In genomic region chr6:3438190-3439167, GRCh38 we compare ENCODE assay signal across 11 cellular contexts. TPM values are rescaled to one million over a fixed set of nuclear protein-coding genes. Genes with fewer than 3 reads are reported as not detected.
DNase-seq lines count a peak whose midpoint lies in the region; TF ChIP-seq lines count a peak whose summit lies in the region.
"Had no signal": no experiment of that assay in that cellular context is flagged by ENCODE, and none has a peak within 500 bp of the region (broad histone marks: within the 10 kb centered on the region; RNA-seq: fewer than 3 reads in every experiment).

No MANE protein-coding gene starts in this region.

- H3K27ac ChIP-seq in osteoblast (ENCODE audit: low read depth, low read length) (peak overlapping the region; percentile 81), caudate nucleus (ENCODE audit: low read depth, low read length) (no peak overlapping the region)
- H3K27ac ChIP-seq: neutrophil, testis had no signal

- H3K36me3 ChIP-seq in osteoblast (ENCODE audit: insufficient read depth, low read length), result no peaks in the 10 kb centered on the region
- H3K36me3 ChIP-seq: breast epithelium, neutrophil had no signal

- no peak overlapping the region for H3K4me3 Mint-ChIP-seq in activated CD4-positive, alpha-beta memory T cell treated with anti-CD3 and anti-CD28 coated beads for 36 hours

- DNase-seq in Daoy (ENCODE audit: low read depth) (peak; percentile 91), NCI-H2107 treated with DMSO at 0.1 percent for 48 hours (lab: John Stamatoyannopoulos, UW; ENCODE audit: unreplicated experiment) (peak; percentile 81), dermis blood vessel endothelial cell (peak; percentile 78), osteoblast (ENCODE audit: insufficient read length, low spot score, missing footprints) (peak; percentile 92), cerebellar cortex (ENCODE audit: low spot score) (no peak), caudate nucleus (lab: John Stamatoyannopoulos, UW) (no peak)
- DNase-seq in activated naive CD4-positive, alpha-beta T cell treated with Interleukin-2 at 50 U/mL for 16 hours, result no peak
- DNase-seq in activated CD4-positive, alpha-beta memory T cell treated with anti-CD3 and anti-CD28 coated beads for 36 hours, result no peak
- DNase-seq: testis had no signal

- no peaks in the 10 kb centered on the region for H3K9me3 ChIP-seq in osteoblast (ENCODE audit: low read depth, low read length)
- H3K9me3 ChIP-seq: breast epithelium, neutrophil, testis had no signal

- no peaks in the 10 kb centered on the region for H3K27me3 Mint-ChIP-seq in activated CD4-positive, alpha-beta memory T cell treated with anti-CD3 and anti-CD28 coated beads for 36 hours

- no peaks in the 10 kb centered on the region for H3K9me3 Mint-ChIP-seq in activated CD4-positive, alpha-beta memory T cell treated with anti-CD3 and anti-CD28 coated beads for 36 hours

- peaks cover 24% of the 10 kb centered on the region for H3K79me2 ChIP-seq in osteoblast (ENCODE audit: insufficient read depth, low read length)

- peak overlapping the region; percentile 52 for H2AFZ ChIP-seq in osteoblast (ENCODE audit: low read length)

- no peaks in the 10 kb centered on the region for H3K4me1 Mint-ChIP-seq in activated CD4-positive, alpha-beta memory T cell treated with anti-CD3 and anti-CD28 coated beads for 36 hours (ENCODE audit: low read depth)

- no peaks in the 10 kb centered on the region for H3K27me3 ChIP-seq in osteoblast (ENCODE audit: insufficient read depth, low read length)
- H3K27me3 ChIP-seq: breast epithelium, testis had no signal

- H3K27ac Mint-ChIP-seq in activated CD4-positive, alpha-beta memory T cell treated with anti-CD3 and anti-CD28 coated beads for 36 hours, result no peak overlapping the region

- intact Hi-C loops in activated CD4-positive, alpha-beta memory T cell treated with anti-CD3 and anti-CD28 coated beads for 36 hours (cut with micrococcal nuclease), result no loop called here

- no peak for TF ChIP-seq CTCF in osteoblast (IDR thresholded peaks at IDR 0.05; ENCODE audit: extremely low read depth, low read depth, low read length)

- H3K4me1 ChIP-seq in osteoblast (ENCODE audit: insufficient read depth, low read length), result peaks cover 28% of the 10 kb centered on the region
- H3K4me1 ChIP-seq: breast epithelium, testis had no signal

- CTCF ChIA-PET in activated CD4-positive, alpha-beta memory T cell treated with anti-CD3 and anti-CD28 coated beads for 36 hours (lab: Charles Lee), result interaction anchor here (1.4 kb wide), 1 partner anchor 27 kb away, joined by 4 read pairs; no protein-coding TSS in a partner anchor

- peak overlapping the region; percentile 57 for H3K4me2 ChIP-seq in osteoblast (ENCODE audit: insufficient read depth, low read length)

- POLR2A ChIA-PET in activated CD4-positive, alpha-beta memory T cell treated with anti-CD3 and anti-CD28 coated beads for 36 hours (lab: Charles Lee), result no interaction called here

- H4K20me1 ChIP-seq in osteoblast (ENCODE audit: insufficient read depth, low read length), result peaks cover 7% of the 10 kb centered on the region

- H3K4me3 ChIP-seq in osteoblast (ENCODE audit: insufficient read depth, low read length), result peak overlapping the region; percentile 9
- H3K4me3 ChIP-seq: breast epithelium, testis had no signal

- H3K36me3 Mint-ChIP-seq in activated CD4-positive, alpha-beta memory T cell treated with anti-CD3 and anti-CD28 coated beads for 36 hours, result peaks cover 2% of the 10 kb centered on the region

RNA-seq across cellular contexts. Expression of gene SLC22A23, which starts 18.4 kb away (rescaled TPM):
- total RNA-seq in Daoy (2014; rRNA removed; shearing (Covaris generic)), result 1.5 and 2.7 TPM in 2 replicates
- 58.5 and 70.6 TPM in 2 replicates for total RNA-seq in dermis blood vessel endothelial cell
- 16.2 and 18.1 TPM in 2 replicates for total RNA-seq in osteoblast
- total RNA-seq in activated CD4-positive, alpha-beta memory T cell treated with anti-CD3 and anti-CD28 coated beads for 36 hours, result 1 to 10 TPM in 1 of 2 experiments, under 1 TPM in 1; 0.90 to 1.0 TPM

Comparison
In these comparisons a context has a peak if more than half of its experiments do, and no peak if none do; other contexts are left out.
1. DNase-seq: peak in Daoy (single experiment), NCI-H2107 treated with DMSO at 0.1 percent for 48 hours (single experiment), dermis blood vessel endothelial cell (single experiment) and osteoblast (single experiment); none in activated naive CD4-positive, alpha-beta T cell treated with Interleukin-2 at 50 U/mL for 16 hours (single experiment), activated CD4-positive, alpha-beta memory T cell treated with anti-CD3 and anti-CD28 coated beads for 36 hours (single experiment), cerebellar cortex (single experiment) and caudate nucleus (0 of 61).